28 cellular contexts compared by ENCODE assay signal in genomic region chr1:20349971-20350370, GRCh38. TPM values are rescaled to one million over a fixed set of nuclear protein-coding genes. Genes with fewer than 3 reads are reported as not detected.
"Had no signal": no experiment of that assay in that cellular context is flagged by ENCODE, and none has a peak within 500 bp of the region (broad histone marks: within the 10 kb centered on the region; RNA-seq: fewer than 3 reads in every experiment).

No MANE protein-coding gene starts in this region.

- H3K27me3 ChIP-seq: neural progenitor cell, ovary, right lobe of liver, thyroid gland, upper lobe of left lung had no signal

- H3K36me3 ChIP-seq: neural progenitor cell, neutrophil, ovary, prostate gland, right lobe of liver, stomach, thoracic aorta, thyroid gland, tibial nerve, upper lobe of left lung, uterus had no signal

- H2AFZ ChIP-seq: neural progenitor cell, parathyroid adenoma had no signal

- H3K4me3 ChIP-seq: neural progenitor cell, ovary, prostate gland, right lobe of liver, skin epidermis, smooth muscle cell, stomach, thoracic aorta, thyroid gland, tibial nerve, upper lobe of left lung, uterus had no signal

- H3K79me2 ChIP-seq: parathyroid adenoma had no signal

- H3K9ac ChIP-seq: neural progenitor cell, parathyroid adenoma had no signal

- ATAC-seq: naive thymus-derived CD4-positive, alpha-beta T cell; natural killer cell; right cardiac atrium; right lobe of liver; stimulated activated effector memory CD8-positive, alpha-beta T cell treated with anti-CD3 and anti-CD28 coated beads, Interleukin-12 subunit alpha, Interleukin-12 subunit beta, amount 100 ng/mL, for 72 hours; stimulated activated naive B cell treated with anti-CD40 and anti-IgM and Interleukin-4, amounts not matched to agents 10 μg/mL and 1 μg/mL and 100 μg/mL, for 72 hours had no signal

- DNase-seq: naive thymus-derived CD4-positive, alpha-beta T cell; natural killer cell; nucleus accumbens; ovary; right cardiac atrium; right lobe of liver; stimulated activated CD4-positive, alpha-beta T cell treated with anti-CD3 and anti-CD28 coated beads, Interleukin-15, amount 100 ng/mL, for 24 hours; stimulated activated CD4-positive, alpha-beta T cell treated with anti-CD3 and anti-CD28 coated beads, Interleukin-2, amount 100 ng/mL, for 24 hours; stimulated activated CD4-positive, alpha-beta T cell treated with anti-CD3 and anti-CD28 coated beads, Interleukin-2, amount 100 ng/mL, for 48 hours; stimulated activated CD4-positive, alpha-beta T cell treated with anti-CD3 and anti-CD28 coated beads, Interleukin-4, amount 100 ng/mL, for 24 hours; stimulated activated naive B cell treated with anti-CD40 and anti-IgM and Interleukin-4, amounts not matched to agents 10 μg/mL and 1 μg/mL and 100 μg/mL, for 72 hours; stimulated activated naive CD4-positive, alpha-beta T cell treated with Interleukin-2 at 50 U/mL for 16 hours; stomach; thyroid gland; upper lobe of left lung; uterus had no signal

- H3K4me1 ChIP-seq: parathyroid adenoma, prostate gland, right lobe of liver, stomach, thyroid gland, tibial nerve, uterus had no signal

- H3K27ac ChIP-seq: neural progenitor cell, neutrophil, ovary, parathyroid adenoma, prostate gland, right lobe of liver, skin epidermis, stomach, thoracic aorta, thyroid gland, tibial nerve, upper lobe of left lung, uterus had no signal

- H3K9me3 ChIP-seq: neutrophil, prostate gland, right lobe of liver, thoracic aorta, thyroid gland, uterus had no signal

- H3K4me2 ChIP-seq: neural progenitor cell, smooth muscle cell had no signal

RNA-seq across cellular contexts. Expression of gene VWA5B1, which starts 59.3 kb away (rescaled TPM):
- total RNA-seq: natural killer cell, omental fat pad, pulmonary artery endothelial cell, right lobe of liver, smooth muscle cell, stomach, subcutaneous adipose tissue, thoracic aorta, tibial nerve had no signal
- polyA plus RNA-seq: ovary, smooth muscle cell, stomach had no signal
